ENCODE assay signal across 10 cellular contexts in genomic region chr3:156174229-156174847, GRCh38. TPM values are rescaled to one million over a fixed set of nuclear protein-coding genes. Genes with fewer than 3 reads are reported as not detected.
A peak's percentile ranks its signal among the peaks of the same experiment; 100 is the strongest.
DNase-seq lines count a peak whose midpoint lies in the region; ATAC-seq, FAIRE-seq and TF ChIP-seq lines count a peak whose summit lies in the region.
"Had no signal": no experiment of that assay in that cellular context is flagged by ENCODE, and none has a peak within 500 bp of the region (broad histone marks: within the 10 kb centered on the region; RNA-seq: fewer than 3 reads in every experiment).

No MANE protein-coding gene starts in this region.

- H3F3A ChIP-seq in PC-3 (ENCODE audit: low read length, unreplicated experiment) = no peaks in the 10 kb centered on the region

- BruUV-seq in PC-3 (replicated peaks; lab: Mats Ljungman, UMichigan) = no TSS peak

- H3K4me2 ChIP-seq in PC-3 (ENCODE audit: low read length) = no peak overlapping the region

- DNase-seq in DMS 273 (lab: John Stamatoyannopoulos, UW; ENCODE audit: unreplicated experiment) (peak; percentile 71), DMS 273 treated with DMSO at 0.1 percent for 48 hours (lab: John Stamatoyannopoulos, UW) (no peak), PC-3 (peak; percentile 65), fibroblast of villous mesenchyme (ENCODE audit: low read depth) (peak; percentile 56), retinal pigment epithelial cell (ENCODE audit: low read depth) (peak; percentile 34), GM19239 (ENCODE audit: insufficient read length, low spot score) (no peak)
- DNase-seq: 8988T, ovary had no signal

- no peaks in the 10 kb centered on the region for H3K36me3 ChIP-seq in PC-3 (ENCODE audit: low read depth, low read length)
- H3K36me3 ChIP-seq: ovary had no signal

- no peaks in the 10 kb centered on the region for H3K79me2 ChIP-seq in PC-3 (ENCODE audit: low read length)

- POLR2A ChIA-PET in PC-3 (lab: Charles Lee; ENCODE audit: unreplicated experiment) = no interaction called here

- intact Hi-C loops in PC-3 (cut with micrococcal nuclease) = loop anchor here (1.0 to 2.0 kb wide), 3 partner anchors 209 to 335 kb away; no protein-coding TSS in a partner anchor

- H3K27me3 ChIP-seq in PC-3 (ENCODE audit: low read length) = no peaks in the 10 kb centered on the region
- H3K27me3 ChIP-seq: ovary had no signal

- H3K4me3 ChIP-seq in PC-3 (ENCODE audit: low read length) (no peak overlapping the region), fibroblast of villous mesenchyme (ENCODE audit: low read depth, low read length) (no peak overlapping the region), retinal pigment epithelial cell (ENCODE audit: low read length) (no peak overlapping the region)
- H3K4me3 ChIP-seq: ovary had no signal

- CTCF ChIA-PET in PC-3 (lab: Charles Lee) = interaction anchor here (0.6 to 1.5 kb wide), 11 partner anchors 22 to 376 kb away, joined by 3 to 16 read pairs (median 7); no protein-coding TSS in a partner anchor

- no peaks in the 10 kb centered on the region for H4K20me1 ChIP-seq in PC-3 (ENCODE audit: low read length)

- no peak overlapping the region for H3K9ac ChIP-seq in PC-3 (ENCODE audit: low read length)

- ATAC-seq in PC-3 = peak; percentile 85
- ATAC-seq in GM21723 (IDR thresholded peaks at IDR 0.05; ENCODE audit: unreplicated experiment) = no peak
- no peak for ATAC-seq in esophagus mucosa

- no peaks in the 10 kb centered on the region for H3K9me3 ChIP-seq in PC-3 (ENCODE audit: low read length)
- H3K9me3 ChIP-seq: ovary had no signal

- H3K4me1 ChIP-seq in PC-3 (ENCODE audit: insufficient read depth, low read length) = no peaks in the 10 kb centered on the region

- H2AFZ ChIP-seq in PC-3 (ENCODE audit: low read length) = no peak overlapping the region

- peak; percentile 60 for TF ChIP-seq CTCF in PC-3 (conservative IDR thresholded peaks at IDR 0.05; ENCODE audit: low read depth, low read length)
- TF ChIP-seq CTCF in fibroblast of villous mesenchyme (IDR thresholded peaks at IDR 0.05; ENCODE audit: insufficient read depth, low read depth, low read length) = peak; percentile 41
- peak; percentile 73 for TF ChIP-seq CTCF in retinal pigment epithelial cell (conservative IDR thresholded peaks at IDR 0.05; ENCODE audit: low read depth, low read length)

- H3K9me2 ChIP-seq in PC-3 (replicated peaks; ENCODE audit: low read length) = no peaks in the 10 kb centered on the region

- no peak overlapping the region for H3K27ac ChIP-seq in PC-3 (ENCODE audit: low read length)
- H3K27ac ChIP-seq: ovary had no signal

- FAIRE-seq in GM19239 (lab: Jason Lieb, UNC) = no peak

RNA-seq across cellular contexts. Expression of gene KCNAB1, which starts 54.0 kb away (rescaled TPM):
- total RNA-seq in PC-3 (2014; rRNA removed) (not detected in 2 replicates), fibroblast of villous mesenchyme (0.64 TPM in 1 of 2 replicates, not detected in the other), esophagus mucosa (0.56 TPM)

Comparison
In these comparisons a context has a peak if more than half of its experiments do, and no peak if none do; other contexts are left out.
1. DNase-seq: peak in DMS 273 (single experiment), PC-3 (single experiment), fibroblast of villous mesenchyme (single experiment) and retinal pigment epithelial cell (single experiment); none in DMS 273 treated with DMSO at 0.1 percent for 48 hours (single experiment) and GM19239 (single experiment).
2. Peak in every context shown above with its lines, with median percentiles within 50 percentile points of each other: CTCF ChIP-seq.